ENCODE assay signal across 7 cellular contexts in genomic region chr17:16773146-16773522, GRCh38.
DNase-seq lines count a peak whose midpoint lies in the region; ATAC-seq and TF ChIP-seq lines count a peak whose summit lies in the region.
"Not testable (repeated sequence)": the region's sequence is repeated elsewhere in the genome, so short reads cannot be mapped to it uniquely, and the experiment has no call there.

No MANE protein-coding gene starts in this region.

- H3K4me2 ChIP-seq in mammary epithelial cell (ENCODE audit: insufficient read depth, low read depth, low read length), result not testable (repeated sequence)

- DNase-seq in mammary epithelial cell (peak; percentile 11), gastrocnemius medialis (peak; percentile 22 to 56), upper lobe of left lung (peak in 1 of 2 donors; percentile 40)
- not testable (repeated sequence) for DNase-seq in left cardiac atrium; left lobe of liver (ENCODE audit: low spot score); mucosa of descending colon

- ATAC-seq in esophagus mucosa (peak; percentile 85), left cardiac atrium (peak; percentile 33 to 61), left lobe of liver (peak; percentile 87), mucosa of descending colon (peak; percentile 58), gastrocnemius medialis (peak; percentile 98 to 100), upper lobe of left lung (ENCODE audit: low FRiP score in 2 of 2) (peak; percentile 38 to 55)

- in situ Hi-C loops in mammary epithelial cell (cut with MboI; ENCODE audit: low sequenced_read_pairs in 2 of 2); gastrocnemius medialis (cut with MboI; ENCODE audit: low sequenced_read_pairs in 4 of 4): not testable (repeated sequence)

- not testable (repeated sequence) for H3K4me1 ChIP-seq in mammary epithelial cell (ENCODE audit: insufficient read depth, low read length); mucosa of descending colon (ENCODE audit: low read depth); gastrocnemius medialis; upper lobe of left lung

- not testable (repeated sequence) for H3K27ac ChIP-seq in mammary epithelial cell (ENCODE audit: insufficient read depth, low read depth, low read length); gastrocnemius medialis; upper lobe of left lung

- dilution Hi-C loops in mammary epithelial cell (cut with HindIII; ENCODE audit: low sequenced_read_pairs), result not testable (repeated sequence)

- not testable (repeated sequence) for TF ChIP-seq EP300 in upper lobe of left lung (IDR thresholded peaks at IDR 0.05)

- BruUV-seq in mammary epithelial cell (replicated peaks; lab: Mats Ljungman, UMichigan), result TSS peak; percentile 35

- intact Hi-C loops in mammary epithelial cell (cut with micrococcal nuclease); left cardiac atrium (cut with DNase I); mucosa of descending colon (cut with DNase I, micrococcal nuclease); gastrocnemius medialis (cut with DNase I; ENCODE audit: low total_unique reads): not testable (repeated sequence)

- not testable (repeated sequence) for H3K9me3 ChIP-seq in mammary epithelial cell (replicated peaks; ENCODE audit: insufficient read depth, low read length); mucosa of descending colon; gastrocnemius medialis; upper lobe of left lung

- TF ChIP-seq CTCF in mammary epithelial cell (conservative IDR thresholded peaks at IDR 0.05 in 1 of 2, IDR thresholded peaks at IDR 0.05 in 1 of 2; ENCODE audit: extremely low read depth in 1 of 2, insufficient read depth in 1 of 2, low read depth in 1 of 2, low read length in 2 of 2); mucosa of descending colon (IDR thresholded peaks at IDR 0.05); gastrocnemius medialis (IDR thresholded peaks at IDR 0.05 in 4 of 5, conservative IDR thresholded peaks at IDR 0.05 in 1 of 5); upper lobe of left lung (IDR thresholded peaks at IDR 0.05): not testable (repeated sequence)

- not testable (repeated sequence) for H2AFZ ChIP-seq in mammary epithelial cell (ENCODE audit: low read depth, low read length)

- not testable (repeated sequence) for TF ChIP-seq POLR2A in gastrocnemius medialis (IDR thresholded peaks at IDR 0.05); upper lobe of left lung (IDR thresholded peaks at IDR 0.05)

- H4K20me1 ChIP-seq in mammary epithelial cell (ENCODE audit: insufficient read depth, low read length), result not testable (repeated sequence)

- H3K27me3 ChIP-seq in mammary epithelial cell (ENCODE audit: insufficient read depth, low read length); gastrocnemius medialis; upper lobe of left lung: not testable (repeated sequence)

- H3K9ac ChIP-seq in mammary epithelial cell (ENCODE audit: insufficient read depth, low read length), result not testable (repeated sequence)

- H3K36me3 ChIP-seq in mammary epithelial cell (ENCODE audit: insufficient read depth, low read length); mucosa of descending colon (ENCODE audit: low read depth); gastrocnemius medialis; upper lobe of left lung: not testable (repeated sequence)

- no CpG with 5 or more reads among the region's 2 CpGs for WGBS in mammary epithelial cell (ENCODE audit: low coverage, missing lambda C conversion rate)
- WGBS in upper lobe of left lung, 2 donors, result no CpG with 5 or more reads among the region's 2 CpGs

- H3K4me3 ChIP-seq in mammary epithelial cell (replicated peaks in 1 of 3; ENCODE audit: insufficient read depth in 1 of 3, low read depth in 2 of 3, low read length in 3 of 3); mucosa of descending colon; gastrocnemius medialis; upper lobe of left lung: not testable (repeated sequence)

- CTCF ChIA-PET in mammary epithelial cell (lab: Charles Lee; ENCODE audit: low non-redundant PET), result not testable (repeated sequence)

- not testable (repeated sequence) for H3K79me2 ChIP-seq in mammary epithelial cell (ENCODE audit: insufficient read depth, low read length)

Comparison
In these comparisons a context has a peak if more than half of its experiments do, and no peak if none do; other contexts are left out.
1. ATAC-seq: peak in every context shown above with its lines; median percentile 99 in gastrocnemius medialis; 87 in left lobe of liver; 85 in esophagus mucosa; 58 in mucosa of descending colon; 47 in left cardiac atrium; 46 in upper lobe of left lung.